ENCODE assay signal across 10 cellular contexts in genomic region chr2:231679906-231680283, GRCh38. TPM values are rescaled to one million over a fixed set of nuclear protein-coding genes. Genes with fewer than 3 reads are reported as not detected.
DNase-seq lines count a peak whose midpoint lies in the region; ATAC-seq, FAIRE-seq and TF ChIP-seq lines count a peak whose summit lies in the region.
"Had no signal": no experiment of that assay in that cellular context is flagged by ENCODE, and none has a peak within 500 bp of the region (broad histone marks: within the 10 kb centered on the region; RNA-seq: fewer than 3 reads in every experiment).

No MANE protein-coding gene starts in this region.

- dilution Hi-C loops in keratinocyte (cut with MboI; ENCODE audit: extremely low pct_ligation_motif_present, low sequenced_read_pairs): no loop called here

- H3K4me1 ChIP-seq in keratinocyte (ENCODE audit: control insufficient read depth, extremely low read depth, insufficient read depth, low read length): peaks cover 15% of the 10 kb centered on the region

- peak overlapping the region; percentile 90 for H2AFZ ChIP-seq in keratinocyte (ENCODE audit: control insufficient read depth, low read length)

- no peak overlapping the region for H3K27ac Mint-ChIP-seq in activated CD4-positive, alpha-beta T cell treated with anti-CD3 and anti-CD28 coated beads, Interleukin-2, amount 10 ng/mL, durations not matched to agents 24 days and 14 days
- peak overlapping the region; percentile 99 for H3K27ac Mint-ChIP-seq in WTC11
- H3K27ac Mint-ChIP-seq in activated CD8-positive, alpha-beta T cell treated with anti-CD3 and anti-CD28 coated beads, Interleukin-2, amount 10 ng/mL, durations not matched to agents 7 days and 5 days: no peak overlapping the region
- H3K27ac Mint-ChIP-seq in activated T-helper 1 cell treated with anti-CD3 and anti-CD28 coated beads, Interleukin-12 subunit alpha, Interleukin-12 subunit beta, Interleukin-2, Interleukin-4 antibody, amounts not matched to agents 30 ng/mL and 10 ng/mL and 1 ng/mL, durations not matched to agents 14 hours and 24 hours and 36 hours: no peak overlapping the region

- H3K36me3 Mint-ChIP-seq in activated CD4-positive, alpha-beta T cell treated with anti-CD3 and anti-CD28 coated beads, Interleukin-2, amount 10 ng/mL, durations not matched to agents 24 days and 14 days (ENCODE audit: low read depth): no peaks in the 10 kb centered on the region
- H3K36me3 Mint-ChIP-seq in WTC11: no peaks in the 10 kb centered on the region
- H3K36me3 Mint-ChIP-seq in activated CD8-positive, alpha-beta T cell treated with anti-CD3 and anti-CD28 coated beads, Interleukin-2, amount 10 ng/mL, durations not matched to agents 7 days and 5 days (ENCODE audit: low read depth): no peaks in the 10 kb centered on the region
- H3K36me3 Mint-ChIP-seq in activated T-helper 1 cell treated with anti-CD3 and anti-CD28 coated beads, Interleukin-12 subunit alpha, Interleukin-12 subunit beta, Interleukin-2, Interleukin-4 antibody, amounts not matched to agents 30 ng/mL and 10 ng/mL and 1 ng/mL, durations not matched to agents 14 hours and 24 hours and 36 hours (ENCODE audit: low read depth): peaks cover 2% of the 10 kb centered on the region

- FAIRE-seq in keratinocyte (lab: Jason Lieb, UNC): no peak
- FAIRE-seq: frontal cortex had no signal

- peak overlapping the region in 2 of 3 experiments; percentile 18 to 34 for H3K4me3 ChIP-seq in keratinocyte (ENCODE audit: control insufficient read depth in 2 of 3, extremely low read depth in 1 of 3, insufficient read depth in 2 of 3, low read depth in 1 of 3, low read length in 3 of 3)

- no peak for DNase-seq in activated CD4-positive, alpha-beta T cell treated with anti-CD3 and anti-CD28 coated beads, Interleukin-2, amount 10 ng/mL, durations not matched to agents 24 days and 14 days
- DNase-seq in activated CD4-positive, alpha-beta T cell treated with anti-CD3 and anti-CD28 coated beads, Interleukin-2, amount 50 U/mL, for 1 hour: no peak
- DNase-seq in WTC11 (ENCODE audit: low spot score): no peak
- DNase-seq in keratinocyte (ENCODE audit: low read depth, low spot score): no peak
- no peak for DNase-seq in SIG-M5 (lab: John Stamatoyannopoulos, UW)
- DNase-seq in activated CD8-positive, alpha-beta T cell treated with anti-CD3 and anti-CD28 coated beads, Interleukin-2, amount 10 ng/mL, durations not matched to agents 7 days and 5 days: no peak
- DNase-seq in activated T-helper 1 cell treated with anti-CD3 and anti-CD28 coated beads, Interleukin-12 subunit alpha, Interleukin-12 subunit beta, Interleukin-2, Interleukin-4 antibody, amounts not matched to agents 30 ng/mL and 10 ng/mL and 1 ng/mL, durations not matched to agents 14 hours and 24 hours and 36 hours (ENCODE audit: low spot score): no peak
- DNase-seq: activated naive CD4-positive, alpha-beta T cell had no signal

- H3K27me3 ChIP-seq in keratinocyte (ENCODE audit: control insufficient read depth, extremely low read depth, insufficient read depth, low read length): no peaks in the 10 kb centered on the region

- peak overlapping the region; percentile 58 for H3K27ac ChIP-seq in keratinocyte (ENCODE audit: control insufficient read depth, insufficient read depth, low read length)
- H3K27ac ChIP-seq in temporal lobe (ENCODE audit: low read depth, low read length): peak overlapping the region; percentile 94

- no peak for TF ChIP-seq CTCF in WTC11 (IDR thresholded peaks at IDR 0.05)
- TF ChIP-seq CTCF in keratinocyte (optimal IDR thresholded peaks at IDR 0.05 in 1 of 3, IDR thresholded peaks at IDR 0.05 in 1 of 3, conservative IDR thresholded peaks at IDR 0.05 in 1 of 3; ENCODE audit: extremely low read depth in 1 of 3, insufficient read depth in 2 of 3, low read length in 3 of 3): no peak

- intact Hi-C loops in activated CD4-positive, alpha-beta T cell treated with anti-CD3 and anti-CD28 coated beads, Interleukin-2, amount 10 ng/mL, durations not matched to agents 24 days and 14 days (cut with micrococcal nuclease): no loop called here
- intact Hi-C loops in activated T-helper 1 cell treated with anti-CD3 and anti-CD28 coated beads, Interleukin-12 subunit alpha, Interleukin-12 subunit beta, Interleukin-2, Interleukin-4 antibody, amounts not matched to agents 30 ng/mL and 10 ng/mL and 1 ng/mL, durations not matched to agents 14 hours and 24 hours and 36 hours (cut with micrococcal nuclease): no loop called here

- peak overlapping the region; percentile 58 for H3K9ac ChIP-seq in keratinocyte (ENCODE audit: control insufficient read depth, extremely low read depth, insufficient read depth, low read length)

- peaks cover 9% of the 10 kb centered on the region for H3K4me1 Mint-ChIP-seq in activated CD4-positive, alpha-beta T cell treated with anti-CD3 and anti-CD28 coated beads, Interleukin-2, amount 10 ng/mL, durations not matched to agents 24 days and 14 days
- H3K4me1 Mint-ChIP-seq in WTC11: peaks cover 36% of the 10 kb centered on the region
- peaks cover 15% of the 10 kb centered on the region for H3K4me1 Mint-ChIP-seq in activated CD8-positive, alpha-beta T cell treated with anti-CD3 and anti-CD28 coated beads, Interleukin-2, amount 10 ng/mL, durations not matched to agents 7 days and 5 days (ENCODE audit: low read depth)
- H3K4me1 Mint-ChIP-seq in activated T-helper 1 cell treated with anti-CD3 and anti-CD28 coated beads, Interleukin-12 subunit alpha, Interleukin-12 subunit beta, Interleukin-2, Interleukin-4 antibody, amounts not matched to agents 30 ng/mL and 10 ng/mL and 1 ng/mL, durations not matched to agents 14 hours and 24 hours and 36 hours (ENCODE audit: low read depth): peaks cover 13% of the 10 kb centered on the region

- H3K36me3 ChIP-seq in keratinocyte (ENCODE audit: control insufficient read depth in 2 of 2, extremely low read depth in 1 of 2, insufficient read depth in 2 of 2, low read length in 2 of 2): no peaks in the 10 kb centered on the region

- peak overlapping the region; percentile 64 for H3K4me2 ChIP-seq in keratinocyte (ENCODE audit: control insufficient read depth, extremely low read depth, insufficient read depth, low read depth, low read length)

- CTCF ChIA-PET in WTC11 (lab: Charles Lee): interaction anchor here (0.8 to 2.6 kb wide), 13 partner anchors 11 to 139 kb away, joined by 3 to 26 read pairs (median 5); partner anchors contain the start of genes COPS7B and PTMA
- CTCF ChIA-PET in activated CD8-positive, alpha-beta T cell treated with anti-CD3 and anti-CD28 coated beads, Interleukin-2, amount 10 ng/mL, durations not matched to agents 7 days and 5 days (lab: Charles Lee): interaction anchor here (0.7 to 27.4 kb wide), 5 partner anchors 9 to 42 kb away, joined by 3 to 648 read pairs (median 139); partner anchors contain the start of gene PTMA

- no peaks in the 10 kb centered on the region for H4K20me1 ChIP-seq in keratinocyte (ENCODE audit: control insufficient read depth, extremely low read depth, insufficient read depth, low read length)

- H3K9me3 ChIP-seq in keratinocyte (ENCODE audit: control insufficient read depth, low read depth, low read length): no peaks in the 10 kb centered on the region

- H3K27me3 Mint-ChIP-seq in activated CD4-positive, alpha-beta T cell treated with anti-CD3 and anti-CD28 coated beads, Interleukin-2, amount 10 ng/mL, durations not matched to agents 24 days and 14 days: peaks cover 20% of the 10 kb centered on the region
- H3K27me3 Mint-ChIP-seq in WTC11 (ENCODE audit: low read depth): no peaks in the 10 kb centered on the region
- H3K27me3 Mint-ChIP-seq in activated CD8-positive, alpha-beta T cell treated with anti-CD3 and anti-CD28 coated beads, Interleukin-2, amount 10 ng/mL, durations not matched to agents 7 days and 5 days (ENCODE audit: low read depth): peaks cover 16% of the 10 kb centered on the region
- H3K27me3 Mint-ChIP-seq in activated T-helper 1 cell treated with anti-CD3 and anti-CD28 coated beads, Interleukin-12 subunit alpha, Interleukin-12 subunit beta, Interleukin-2, Interleukin-4 antibody, amounts not matched to agents 30 ng/mL and 10 ng/mL and 1 ng/mL, durations not matched to agents 14 hours and 24 hours and 36 hours (ENCODE audit: insufficient read depth): peaks cover 16% of the 10 kb centered on the region

- peak; percentile 0; the same call in 1 of the 2 replicates for ATAC-seq in WTC11
- ATAC-seq in activated CD8-positive, alpha-beta T cell treated with anti-CD3 and anti-CD28 coated beads, Interleukin-2, amount 10 ng/mL, durations not matched to agents 7 days and 5 days: no peak

- no peaks in the 10 kb centered on the region for H3K79me2 ChIP-seq in keratinocyte (ENCODE audit: control insufficient read depth, insufficient read depth, low read length)

- H3K9me1 ChIP-seq in keratinocyte (ENCODE audit: control insufficient read depth, extremely low read depth, insufficient read depth, low read length): no peaks in the 10 kb centered on the region

- no peaks in the 10 kb centered on the region for H3K9me3 Mint-ChIP-seq in activated CD4-positive, alpha-beta T cell treated with anti-CD3 and anti-CD28 coated beads, Interleukin-2, amount 10 ng/mL, durations not matched to agents 24 days and 14 days
- H3K9me3 Mint-ChIP-seq in WTC11: no peaks in the 10 kb centered on the region
- no peaks in the 10 kb centered on the region for H3K9me3 Mint-ChIP-seq in activated CD8-positive, alpha-beta T cell treated with anti-CD3 and anti-CD28 coated beads, Interleukin-2, amount 10 ng/mL, durations not matched to agents 7 days and 5 days (ENCODE audit: insufficient read depth)
- H3K9me3 Mint-ChIP-seq in activated T-helper 1 cell treated with anti-CD3 and anti-CD28 coated beads, Interleukin-12 subunit alpha, Interleukin-12 subunit beta, Interleukin-2, Interleukin-4 antibody, amounts not matched to agents 30 ng/mL and 10 ng/mL and 1 ng/mL, durations not matched to agents 14 hours and 24 hours and 36 hours: no peaks in the 10 kb centered on the region

- POLR2A ChIA-PET in WTC11 (lab: Charles Lee): interaction anchor here (0.8 to 7.0 kb wide), 9 partner anchors 13 to 67 kb away, joined by 3 to 61 read pairs (median 4); partner anchors contain the start of gene PTMA
- POLR2A ChIA-PET in activated CD8-positive, alpha-beta T cell treated with anti-CD3 and anti-CD28 coated beads, Interleukin-2, amount 10 ng/mL, durations not matched to agents 7 days and 5 days (lab: Charles Lee): interaction anchor here (0.8 to 3.3 kb wide), 5 partner anchors 27 to 68 kb away, joined by 3 to 14 read pairs (median 4); partner anchors contain the start of gene PTMA

- H3K4me3 Mint-ChIP-seq in activated CD4-positive, alpha-beta T cell treated with anti-CD3 and anti-CD28 coated beads, Interleukin-2, amount 10 ng/mL, durations not matched to agents 24 days and 14 days: peak overlapping the region; percentile 30
- H3K4me3 Mint-ChIP-seq in WTC11: peak overlapping the region; percentile 76
- H3K4me3 Mint-ChIP-seq in activated CD8-positive, alpha-beta T cell treated with anti-CD3 and anti-CD28 coated beads, Interleukin-2, amount 10 ng/mL, durations not matched to agents 7 days and 5 days: no peak overlapping the region
- no peak overlapping the region for H3K4me3 Mint-ChIP-seq in activated T-helper 1 cell treated with anti-CD3 and anti-CD28 coated beads, Interleukin-12 subunit alpha, Interleukin-12 subunit beta, Interleukin-2, Interleukin-4 antibody, amounts not matched to agents 30 ng/mL and 10 ng/mL and 1 ng/mL, durations not matched to agents 14 hours and 24 hours and 36 hours

RNA-seq across cellular contexts. Expression of gene PTMA, which starts 28.4 kb away (rescaled TPM):
- total RNA-seq in activated CD4-positive, alpha-beta T cell treated with anti-CD3 and anti-CD28 coated beads, Interleukin-2, amount 10 ng/mL, durations not matched to agents 24 days and 14 days: 2,376 and 2,379 TPM in 2 replicates
- total RNA-seq in WTC11 (2021) (2,164 to 2,284 TPM (median 2,200 TPM) in 3 replicates), temporal lobe (458 TPM)
- 200 to 691 TPM (median 598 TPM) in 3 replicates for polyA plus RNA-seq in keratinocyte
- polyA plus RNA-seq in keratinocyte (2011; ENCODE audit: low read depth): 225 TPM
- polyA plus RNA-seq in keratinocyte (2011; cell fraction: cytosol; rRNA removed): 365 and 669 TPM in 2 replicates
- 172 and 224 TPM in 2 replicates for polyA plus RNA-seq in keratinocyte (2011; cell fraction: nucleus; rRNA removed)
- 295 and 1,005 TPM in 2 replicates for polyA plus RNA-seq in keratinocyte (2012; ENCODE audit: low replicate concordance)
- polyA minus RNA-seq in keratinocyte: 30.7 to 59.6 TPM (median 58.6 TPM) in 3 replicates
- 399 TPM for polyA minus RNA-seq in keratinocyte (2011; cell fraction: cytosol; rRNA and poly(A)+ RNA removed)
- polyA minus RNA-seq in keratinocyte (2011; cell fraction: nucleus; rRNA and poly(A)+ RNA removed): 57.3 and 58.8 TPM in 2 replicates
- total RNA-seq in activated CD8-positive, alpha-beta T cell treated with anti-CD3 and anti-CD28 coated beads, Interleukin-2, amount 10 ng/mL, durations not matched to agents 7 days and 5 days: 1,000 to 10,000 TPM; 1,769 to 1,842 TPM
- 2,193 and 2,194 TPM in 2 replicates for total RNA-seq in activated T-helper 1 cell treated with anti-CD3 and anti-CD28 coated beads, Interleukin-12 subunit alpha, Interleukin-12 subunit beta, Interleukin-2, Interleukin-4 antibody, amounts not matched to agents 30 ng/mL and 10 ng/mL and 1 ng/mL, durations not matched to agents 14 hours and 24 hours and 36 hours

Comparison
In these comparisons a context has a peak if more than half of its experiments do, and no peak if none do; other contexts are left out.
1. H3K4me3 Mint-ChIP-seq: peak in activated CD4-positive, alpha-beta T cell treated with anti-CD3 and anti-CD28 coated beads, Interleukin-2, amount 10 ng/mL, durations not matched to agents 24 days and 14 days (single experiment) and WTC11 (single experiment); none in activated CD8-positive, alpha-beta T cell treated with anti-CD3 and anti-CD28 coated beads, Interleukin-2, amount 10 ng/mL, durations not matched to agents 7 days and 5 days (single experiment) and activated T-helper 1 cell treated with anti-CD3 and anti-CD28 coated beads, Interleukin-12 subunit alpha, Interleukin-12 subunit beta, Interleukin-2, Interleukin-4 antibody, amounts not matched to agents 30 ng/mL and 10 ng/mL and 1 ng/mL, durations not matched to agents 14 hours and 24 hours and 36 hours (single experiment).